In the genomic region with DNA sequence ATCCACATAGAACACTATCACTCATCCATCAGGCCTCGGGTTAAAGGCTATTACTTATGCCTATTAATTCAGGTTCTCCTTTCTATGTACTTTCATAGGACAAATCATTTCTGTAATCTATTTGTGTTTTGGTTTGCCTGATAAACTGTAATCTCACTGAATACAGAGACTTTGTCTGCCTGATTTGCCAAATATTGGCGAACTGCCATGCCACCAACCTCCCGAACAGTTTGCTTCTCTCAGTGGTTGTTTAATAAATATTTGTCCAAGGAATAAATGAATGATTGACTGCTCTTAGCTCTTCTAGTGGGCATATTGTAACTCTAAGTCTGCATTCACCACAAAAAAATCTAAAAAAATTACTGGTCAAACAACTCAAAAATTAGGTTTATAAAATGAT, we compare ENCODE assay signal across 19 cellular contexts.
DNase-seq lines count a peak whose midpoint lies in the region; ATAC-seq, FAIRE-seq and TF ChIP-seq lines count a peak whose summit lies in the region.
"Had no signal": no experiment of that assay in that cellular context is flagged by ENCODE, and none has a peak within 500 bp of the region (broad histone marks: within the 10 kb centered on the region; RNA-seq: fewer than 3 reads in every experiment).

No MANE protein-coding gene starts in this region.

- H2AFZ ChIP-seq in HepG2 (ENCODE audit: low read length): no peak overlapping the region

- POLR2A ChIA-PET in HepG2 (lab: Yijun Ruan, JAX): no interaction called here

- H3K4me1 ChIP-seq in right lobe of liver (no peaks in the 10 kb centered on the region), HepG2 (ENCODE audit: insufficient read depth, low read length) (no peaks in the 10 kb centered on the region), esophagus muscularis mucosa (no peaks in the 10 kb centered on the region), adrenal gland (replicated peaks in 1 of 2) (no peaks in the 10 kb centered on the region)
- H3K4me1 ChIP-seq: HAP-1 had no signal

- DNase-seq in right lobe of liver: peak in 1 of 3 donors; percentile 35
- no peak for DNase-seq in HepG2 (ENCODE audit: low spot score)
- peak; percentile 78 for DNase-seq in esophagus muscularis mucosa (ENCODE audit: extremely low spot score)
- DNase-seq in urothelium cell line (ENCODE audit: low spot score): no peak
- no peak for DNase-seq in adrenal gland
- no peak for DNase-seq in GM19238 (ENCODE audit: insufficient read length, low spot score)
- DNase-seq: C1 segment of cervical spinal cord; Calu3; CD4-positive, alpha-beta memory T cell; COR-L47; DMS53; DMS79 treated with DMSO at 0.1 percent for 48 hours; GF-D8; GOT3; HFFc6 had no signal

- intact Hi-C loops in right lobe of liver (cut with DNase I) (no loop called here), HepG2 (cut with micrococcal nuclease; ENCODE audit: unreplicated experiment) (no loop called here), esophagus muscularis mucosa (cut with DNase I) (no loop called here), adrenal gland (cut with DNase I) (no loop called here)

- WGBS in right lobe of liver (ENCODE audit: insufficient coverage, low coverage, low lambda C conversion rate, missing lambda C conversion rate): 21% methylated on average over 3 of the region's 3 CpGs
- WGBS in HepG2 (ENCODE audit: low lambda C conversion rate): 28% methylated on average over 3 of the region's 3 CpGs
- 78% methylated on average over 3 of the region's 3 CpGs for WGBS in esophagus muscularis mucosa
- WGBS in adrenal gland, 4 donors: 83 to 86% (median 85%) methylated on average over 3 of the region's 3 CpGs

- FAIRE-seq in HepG2 (lab: Jason Lieb, UNC) (no peak), urothelium cell line (lab: Jason Lieb, UNC) (peak; percentile 13)
- FAIRE-seq: GM12891, GM18507, H54 had no signal

- no peak overlapping the region for H3K4me3 ChIP-seq in right lobe of liver
- H3K4me3 ChIP-seq in HepG2 (replicated peaks in 1 of 3; ENCODE audit: insufficient read depth in 1 of 3, low read depth in 2 of 3, low read length in 3 of 3): no peak overlapping the region
- H3K4me3 ChIP-seq in esophagus muscularis mucosa: no peak overlapping the region
- H3K4me3 ChIP-seq in adrenal gland: no peak overlapping the region
- H3K4me3 ChIP-seq: HAP-1 had no signal

- H3K27me3 ChIP-seq in right lobe of liver (no peaks in the 10 kb centered on the region), HepG2 (ENCODE audit: control insufficient read depth in 1 of 2, insufficient read depth in 2 of 2, low read length in 2 of 2) (no peaks in the 10 kb centered on the region), esophagus muscularis mucosa (peaks cover 0 to 5% (median 2%) of the 10 kb centered on the region in 4 donors), adrenal gland (peaks cover 6% of the 10 kb centered on the region)

- no peaks in the 10 kb centered on the region for H3K9me3 ChIP-seq in right lobe of liver
- no peaks in the 10 kb centered on the region for H3K9me3 ChIP-seq in HepG2 (ENCODE audit: low read length)
- H3K9me3 ChIP-seq in esophagus muscularis mucosa: peaks cover 0 to 2% (median 0%) of the 10 kb centered on the region in 4 donors
- no peaks in the 10 kb centered on the region for H3K9me3 ChIP-seq in adrenal gland (replicated peaks in 1 of 3)
- H3K9me3 ChIP-seq: HAP-1 had no signal

- CTCF ChIA-PET in HepG2 (lab: Yijun Ruan, JAX; ENCODE audit: low intra/inter-chr PET ratio, low total read pairs): no interaction called here

- no peak for TF ChIP-seq RAD21 in HepG2 (CRISPR knock-in tag; IDR thresholded peaks at IDR 0.05)

- TF ChIP-seq EP300 in HepG2 (IDR thresholded peaks at IDR 0.05; ENCODE audit: low read depth in 2 of 2, low read length in 2 of 2): no peak
- TF ChIP-seq EP300 in HepG2 (CRISPR knock-in tag; IDR thresholded peaks at IDR 0.05; ENCODE audit: borderline replicate concordance): no peak
- TF ChIP-seq EP300 in esophagus muscularis mucosa (IDR thresholded peaks at IDR 0.05): no peak

- TF ChIP-seq POLR2A in right lobe of liver (IDR thresholded peaks at IDR 0.05) (no peak), HepG2 (IDR thresholded peaks at IDR 0.05; ENCODE audit: insufficient read depth in 1 of 2, low read depth in 2 of 2, low read length in 2 of 2) (no peak), esophagus muscularis mucosa (IDR thresholded peaks at IDR 0.05; ENCODE audit: low read depth) (no peak), adrenal gland (IDR thresholded peaks at IDR 0.05) (no peak)

- no peaks in the 10 kb centered on the region for H3K79me2 ChIP-seq in HepG2 (ENCODE audit: insufficient read depth, low read length)

- in situ Hi-C loops in HepG2 (cut with HindIII; ENCODE audit: extremely low pct_ligation_motif_present, low pct_unique_long_range_greater_than_20kb): no loop called here

- H3K9ac ChIP-seq in HepG2 (ENCODE audit: insufficient read depth, low read depth, low read length): no peak overlapping the region

- H3K27ac ChIP-seq in right lobe of liver (no peak overlapping the region), HepG2 (ENCODE audit: extremely low read length, insufficient read depth, low read length) (no peak overlapping the region), esophagus muscularis mucosa (replicated peaks in 1 of 4) (no peak overlapping the region), adrenal gland (no peak overlapping the region)

- TF ChIP-seq CTCF in right lobe of liver (IDR thresholded peaks at IDR 0.05) (no peak), HepG2 (CRISPR knock-in tag; IDR thresholded peaks at IDR 0.05) (no peak), esophagus muscularis mucosa (IDR thresholded peaks at IDR 0.05) (no peak), adrenal gland (IDR thresholded peaks at IDR 0.05) (no peak)

- ATAC-seq in right lobe of liver (peak; percentile 31 to 56 (median 44)), HepG2 (no peak)

- H3K36me3 ChIP-seq in right lobe of liver: no peaks in the 10 kb centered on the region
- no peaks in the 10 kb centered on the region for H3K36me3 ChIP-seq in HepG2 (replicated peaks in 1 of 2; ENCODE audit: control insufficient read depth in 1 of 2, insufficient read depth in 2 of 2, low read length in 2 of 2)
- no peaks in the 10 kb centered on the region for H3K36me3 ChIP-seq in esophagus muscularis mucosa
- no peaks in the 10 kb centered on the region for H3K36me3 ChIP-seq in adrenal gland (replicated peaks in 1 of 2)
- H3K36me3 ChIP-seq: HAP-1 had no signal

- H3K4me2 ChIP-seq in HepG2 (ENCODE audit: low read depth, low read length): no peak overlapping the region

- no TSS peak for BruUV-seq in HepG2 (replicated peaks; lab: Mats Ljungman, UMichigan)

- no peaks in the 10 kb centered on the region for H4K20me1 ChIP-seq in HepG2 (ENCODE audit: insufficient read depth, low read length)

TF ChIP-seq in HepG2, 621 proteins besides CTCF, POLR2A, EP300 and RAD21:
- TF ChIP-seq ZNF562 (CRISPR knock-in tag; IDR thresholded peaks at IDR 0.05; ENCODE audit: borderline replicate concordance): no peak
- TF ChIP-seq, protein P1, sequence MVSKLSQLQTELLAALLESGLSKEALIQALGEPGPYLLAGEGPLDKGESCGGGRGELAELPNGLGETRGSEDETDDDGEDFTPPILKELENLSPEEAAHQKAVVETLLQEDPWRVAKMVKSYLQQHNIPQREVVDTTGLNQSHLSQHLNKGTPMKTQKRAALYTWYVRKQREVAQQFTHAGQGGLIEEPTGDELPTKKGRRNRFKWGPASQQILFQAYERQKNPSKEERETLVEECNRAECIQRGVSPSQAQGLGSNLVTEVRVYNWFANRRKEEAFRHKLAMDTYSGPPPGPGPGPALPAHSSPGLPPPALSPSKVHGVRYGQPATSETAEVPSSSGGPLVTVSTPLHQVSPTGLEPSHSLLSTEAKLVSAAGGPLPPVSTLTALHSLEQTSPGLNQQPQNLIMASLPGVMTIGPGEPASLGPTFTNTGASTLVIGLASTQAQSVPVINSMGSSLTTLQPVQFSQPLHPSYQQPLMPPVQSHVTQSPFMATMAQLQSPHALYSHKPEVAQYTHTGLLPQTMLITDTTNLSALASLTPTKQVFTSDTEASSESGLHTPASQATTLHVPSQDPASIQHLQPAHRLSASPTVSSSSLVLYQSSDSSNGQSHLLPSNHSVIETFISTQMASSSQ (IDR thresholded peaks at IDR 0.05; ENCODE audit: low read depth): no peak
- TF ChIP-seq, protein P1 (CRISPR knock-in tag; IDR thresholded peaks at IDR 0.05; ENCODE audit: borderline replicate concordance): no peak
- no peak for TF ChIP-seq ZNF451 (CRISPR knock-in tag; IDR thresholded peaks at IDR 0.05)
- no peak for TF ChIP-seq ZFP90 (CRISPR knock-in tag; IDR thresholded peaks at IDR 0.05; ENCODE audit: borderline replicate concordance)
